In the genomic region with DNA sequence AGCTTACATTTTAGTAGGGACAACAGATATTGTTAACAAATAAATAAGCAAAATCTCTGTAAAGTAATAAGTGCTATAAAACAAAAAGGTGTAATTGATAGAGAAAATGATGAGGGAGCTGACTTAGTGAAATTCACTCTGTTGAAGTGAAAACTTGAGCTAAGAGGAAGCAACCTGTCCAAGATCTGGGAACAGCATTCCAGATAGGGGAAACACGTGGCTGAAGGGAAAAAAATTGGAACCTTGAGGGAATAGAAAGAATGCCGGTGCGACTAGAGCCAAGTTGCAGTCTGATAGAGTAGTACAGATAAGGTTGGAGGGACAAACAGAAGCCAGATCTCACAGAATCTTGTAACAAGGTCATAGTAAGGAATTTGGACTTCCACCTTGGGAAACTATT, we compare ENCODE assay signal across 8 cellular contexts. TPM values are rescaled to one million over a fixed set of nuclear protein-coding genes. Genes with fewer than 3 reads are reported as not detected.
DNase-seq lines count a peak whose midpoint lies in the region; ATAC-seq and TF ChIP-seq lines count a peak whose summit lies in the region.

No MANE protein-coding gene starts in this region.

- H3K79me2 ChIP-seq in OCI-LY1 (ENCODE audit: insufficient read depth, low read length) = peaks cover 20% of the 10 kb centered on the region
- H3K79me2 ChIP-seq in osteoblast (ENCODE audit: insufficient read depth, low read length) = peaks cover 40% of the 10 kb centered on the region

- H3K27ac ChIP-seq in OCI-LY1 (ENCODE audit: low read depth, low read length, poor library complexity, severe bottlenecking) (no peak overlapping the region), osteoblast (ENCODE audit: low read depth, low read length) (peak overlapping the region; percentile 92)

- no peaks in the 10 kb centered on the region for H3K9me2 ChIP-seq in OCI-LY1 (ENCODE audit: low read depth, low read length)

- peak overlapping the region; percentile 73 for H3K4me3 ChIP-seq in OCI-LY1 (ENCODE audit: low read depth, low read length, poor library complexity, severe bottlenecking)
- H3K4me3 ChIP-seq in osteoblast (ENCODE audit: insufficient read depth, low read length) = peak overlapping the region; percentile 89

- no peaks in the 10 kb centered on the region for H3K9me3 Mint-ChIP-seq in endothelial cell (ENCODE audit: unreplicated experiment)

- peaks cover 6% of the 10 kb centered on the region for H3K36me3 Mint-ChIP-seq in endothelial cell (ENCODE audit: low read depth, unreplicated experiment)

- H3K4me2 ChIP-seq in OCI-LY1 (ENCODE audit: low read length) = peak overlapping the region; percentile 85
- H3K4me2 ChIP-seq in osteoblast (ENCODE audit: insufficient read depth, low read length) = peak overlapping the region; percentile 96

- no peaks in the 10 kb centered on the region for H3F3A ChIP-seq in OCI-LY1 (ENCODE audit: insufficient read depth, low read length)

- DNase-seq in EH (ENCODE audit: low read depth) (peak; percentile 8), endothelial cell (ENCODE audit: low spot score) (no peak), osteoblast (ENCODE audit: insufficient read length, low spot score, missing footprints) (no peak), NCI-H2081 (lab: John Stamatoyannopoulos, UW) (no peak), RPMI8226 (no peak)
- no peak for DNase-seq in activated effector memory CD4-positive, alpha-beta T cell treated with Interleukin-2 at 50 U/mL for 16 hours

- no peaks in the 10 kb centered on the region for H3K9me3 ChIP-seq in OCI-LY1 (ENCODE audit: low read length)
- no peaks in the 10 kb centered on the region for H3K9me3 ChIP-seq in osteoblast (ENCODE audit: low read depth, low read length)

- H4K20me1 ChIP-seq in OCI-LY1 (ENCODE audit: insufficient read depth, low read length) (no peaks in the 10 kb centered on the region), osteoblast (ENCODE audit: insufficient read depth, low read length) (peaks cover 5% of the 10 kb centered on the region)

- ATAC-seq in GM21390 (IDR thresholded peaks at IDR 0.05; ENCODE audit: unreplicated experiment) = no peak

- H3K4me1 Mint-ChIP-seq in endothelial cell (ENCODE audit: unreplicated experiment) = peaks cover 28% of the 10 kb centered on the region

- peak overlapping the region; percentile 93 for H3K27ac Mint-ChIP-seq in endothelial cell (ENCODE audit: unreplicated experiment)

- peaks cover 4% of the 10 kb centered on the region for H3K27me3 Mint-ChIP-seq in endothelial cell (ENCODE audit: unreplicated experiment)

- H3K4me1 ChIP-seq in OCI-LY1 (ENCODE audit: insufficient read depth, low read length, severe bottlenecking) (peaks cover 17% of the 10 kb centered on the region), osteoblast (ENCODE audit: insufficient read depth, low read length) (peaks cover 24% of the 10 kb centered on the region)

- no peak for TF ChIP-seq CTCF in OCI-LY1 (IDR thresholded peaks at IDR 0.05; ENCODE audit: low read length)
- TF ChIP-seq CTCF in endothelial cell (IDR thresholded peaks at IDR 0.05; ENCODE audit: unreplicated experiment) = no peak
- TF ChIP-seq CTCF in osteoblast (IDR thresholded peaks at IDR 0.05; ENCODE audit: extremely low read depth, low read depth, low read length) = no peak

- peak overlapping the region; percentile 96 for H2AFZ ChIP-seq in OCI-LY1 (ENCODE audit: low read length)
- peak overlapping the region; percentile 96 for H2AFZ ChIP-seq in osteoblast (ENCODE audit: low read length)

- peak overlapping the region; percentile 97 for H3K4me3 Mint-ChIP-seq in endothelial cell (ENCODE audit: unreplicated experiment)

- no peaks in the 10 kb centered on the region for H3K27me3 ChIP-seq in OCI-LY1 (ENCODE audit: insufficient read depth, low read length)
- H3K27me3 ChIP-seq in osteoblast (ENCODE audit: insufficient read depth, low read length) = peaks cover 17% of the 10 kb centered on the region

- H3K9ac ChIP-seq in OCI-LY1 (ENCODE audit: low read length) = peak overlapping the region; percentile 77

- H3K36me3 ChIP-seq in OCI-LY1 (ENCODE audit: insufficient read depth, low read length) (peaks cover 23% of the 10 kb centered on the region), osteoblast (ENCODE audit: insufficient read depth, low read length) (peaks cover 7% of the 10 kb centered on the region)

RNA-seq across cellular contexts. Expression of gene DDX52, which starts 0.6 kb away (rescaled TPM):
- total RNA-seq in endothelial cell (ENCODE audit: unreplicated experiment) = 35.5 TPM
- total RNA-seq in osteoblast = 29.2 and 29.3 TPM in 2 replicates

RNA-seq across cellular contexts. Expression of gene SYNRG, which starts 34.6 kb away (rescaled TPM):
- total RNA-seq in endothelial cell (ENCODE audit: unreplicated experiment) (49.5 TPM), osteoblast (23.9 and 24.8 TPM in 2 replicates)
